ENCODE assay signal across 22 cellular contexts in the genomic region with DNA sequence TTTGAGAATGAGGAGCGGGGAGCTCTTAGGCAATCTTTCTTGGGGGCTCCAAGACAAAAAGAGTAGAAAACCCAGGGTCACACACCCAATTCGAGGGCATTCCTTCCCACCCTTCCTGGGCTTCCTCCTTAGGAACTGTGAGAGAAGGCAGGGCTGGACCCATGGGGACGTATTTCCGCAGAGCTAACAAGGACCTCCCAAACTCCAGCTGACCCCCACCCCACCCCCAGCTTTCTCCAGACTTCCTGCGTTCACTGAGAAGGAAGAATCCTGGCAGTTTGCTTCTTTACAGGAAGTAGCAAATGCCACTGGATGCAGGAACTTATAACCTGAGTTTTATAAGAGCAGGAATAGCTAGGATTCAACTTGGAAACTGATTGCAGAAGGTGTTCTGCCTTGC. TPM values are rescaled to one million over a fixed set of nuclear protein-coding genes. Genes with fewer than 3 reads are reported as not detected.
A peak's percentile ranks its signal among the peaks of the same experiment; 100 is the strongest.
DNase-seq lines count a peak whose midpoint lies in the region; ATAC-seq, FAIRE-seq and TF ChIP-seq lines count a peak whose summit lies in the region.
"Had no signal": no experiment of that assay in that cellular context is flagged by ENCODE, and none has a peak within 500 bp of the region (broad histone marks: within the 10 kb centered on the region; RNA-seq: fewer than 3 reads in every experiment).

No MANE protein-coding gene starts in this region.

- H3K36me3 Mint-ChIP-seq in natural killer cell: no peaks in the 10 kb centered on the region
- peaks cover 5% of the 10 kb centered on the region for H3K36me3 Mint-ChIP-seq in natural killer cell treated with Interleukin-12 subunit alpha and Interleukin-12 subunit beta and Interleukin-15 and Interleukin-18, amount 100 ng/mL, for 72 hours
- H3K36me3 Mint-ChIP-seq in type B pancreatic cell: peaks cover 4% of the 10 kb centered on the region
- H3K36me3 Mint-ChIP-seq: CD8-positive, alpha-beta T cell had no signal

- H4K20me1 ChIP-seq in endothelial cell of umbilical vein (replicated peaks; ENCODE audit: control insufficient read depth, extremely low read depth, insufficient read depth, low read length): no peaks in the 10 kb centered on the region

- H3K36me3 ChIP-seq in endothelial cell of umbilical vein (ENCODE audit: control insufficient read depth in 2 of 2, extremely low read depth in 1 of 2, insufficient read depth in 2 of 2, low read length in 2 of 2): no peaks in the 10 kb centered on the region
- H3K36me3 ChIP-seq: BLaER1 treated with 17β-estradiol and CSF1 and Interleukin-3, amounts not matched to agents 10 nM and 100 nM; HAP-1; MG63 had no signal

- H3K27me3 Mint-ChIP-seq in natural killer cell (ENCODE audit: low read depth in 2 of 2) (peaks cover 86 to 92% of the 10 kb centered on the region in 2 donors), type B pancreatic cell (peaks cover 99% of the 10 kb centered on the region)
- peaks cover 76 to 83% of the 10 kb centered on the region in 2 donors for H3K27me3 Mint-ChIP-seq in natural killer cell treated with Interleukin-12 subunit alpha and Interleukin-12 subunit beta and Interleukin-15 and Interleukin-18, amount 100 ng/mL, for 72 hours

- no peak for DNase-seq in natural killer cell
- no peak for DNase-seq in natural killer cell treated with Interleukin-12 subunit alpha and Interleukin-12 subunit beta and Interleukin-15 and Interleukin-18, amount 100 ng/mL, for 72 hours (ENCODE audit: low spot score)
- DNase-seq in UCSD-AML1 (lab: John Stamatoyannopoulos, UW; ENCODE audit: unreplicated experiment): peak; percentile 5
- no peak for DNase-seq in endothelial cell of umbilical vein (ENCODE audit: low read depth, low spot score)
- no peak for DNase-seq in type B pancreatic cell (ENCODE audit: extremely low spot score, unreplicated experiment)
- DNase-seq in NCI-H2107 (lab: John Stamatoyannopoulos, UW): no peak
- DNase-seq in posterior cingulate gyrus: no peak
- DNase-seq: 8988T; CD8-positive, alpha-beta T cell; DND-41; Kasumi-1; MG63; NCI-H187; NCI-H748 treated with DMSO at 0.1 percent for 48 hours; SHP77 treated with DMSO at 0.1 percent for 48 hours had no signal

- peaks cover 41% of the 10 kb centered on the region for H3K4me1 ChIP-seq in endothelial cell of umbilical vein (ENCODE audit: control insufficient read depth, extremely low read depth, insufficient read depth, low read length)

- H3K27ac Mint-ChIP-seq in natural killer cell (no peak overlapping the region), type B pancreatic cell (no peak overlapping the region)
- no peak overlapping the region for H3K27ac Mint-ChIP-seq in natural killer cell treated with Interleukin-12 subunit alpha and Interleukin-12 subunit beta and Interleukin-15 and Interleukin-18, amount 100 ng/mL, for 72 hours
- H3K27ac Mint-ChIP-seq: CD8-positive, alpha-beta T cell had no signal

- dilution Hi-C loops in endothelial cell of umbilical vein (cut with MboI; ENCODE audit: extremely low pct_ligation_motif_present, low sequenced_read_pairs): no loop called here

- intact Hi-C loops in natural killer cell (cut with micrococcal nuclease) (loop anchor here (10.0 kb wide), 1 partner anchor 240 kb away; the partner anchor contains the start of gene NEK7), endothelial cell of umbilical vein (cut with micrococcal nuclease) (loop anchor here (5.0 kb wide), 1 partner anchor 767 kb away; the partner anchor contains the start of gene ASPM), posterior cingulate gyrus (cut with DNase I) (no loop called here)

- H3K4me1 Mint-ChIP-seq in natural killer cell (peaks cover 63 to 79% of the 10 kb centered on the region in 2 donors), type B pancreatic cell (ENCODE audit: unreplicated experiment) (peaks cover 37% of the 10 kb centered on the region)
- peaks cover 58% of the 10 kb centered on the region in 2 donors for H3K4me1 Mint-ChIP-seq in natural killer cell treated with Interleukin-12 subunit alpha and Interleukin-12 subunit beta and Interleukin-15 and Interleukin-18, amount 100 ng/mL, for 72 hours (ENCODE audit: low read depth in 2 of 2)

- H3K4me3 Mint-ChIP-seq in natural killer cell (peak overlapping the region; percentile 17), type B pancreatic cell (peak overlapping the region; percentile 16)
- no peak overlapping the region for H3K4me3 Mint-ChIP-seq in natural killer cell treated with Interleukin-12 subunit alpha and Interleukin-12 subunit beta and Interleukin-15 and Interleukin-18, amount 100 ng/mL, for 72 hours
- H3K4me3 Mint-ChIP-seq: CD8-positive, alpha-beta T cell had no signal

- H3K27me3 ChIP-seq in endothelial cell of umbilical vein (ENCODE audit: control insufficient read depth in 2 of 2, insufficient read depth in 2 of 2, low read length in 2 of 2): peaks cover 96 to 100% of the 10 kb centered on the region in 2 experiments

- no peak overlapping the region for H3K4me3 ChIP-seq in endothelial cell of umbilical vein (replicated peaks in 1 of 3; ENCODE audit: insufficient read depth in 1 of 3, low read depth in 1 of 3, low read length in 3 of 3)
- H3K4me3 ChIP-seq: BLaER1 treated with 17β-estradiol and CSF1 and Interleukin-3, amounts not matched to agents 10 nM and 100 nM; HAP-1; MG63 had no signal

- CTCF ChIA-PET in endothelial cell of umbilical vein (lab: Charles Lee): interaction anchor here (0.6 to 5.7 kb wide), 11 partner anchors 9 to 772 kb away, joined by 3 to 62 read pairs (median 4); no protein-coding TSS in a partner anchor

- BruUV-seq in endothelial cell of umbilical vein (replicated peaks; lab: Mats Ljungman, UMichigan): no TSS peak

- no peak overlapping the region for H3K27ac ChIP-seq in endothelial cell of umbilical vein (ENCODE audit: insufficient read depth, low read depth, low read length)
- H3K27ac ChIP-seq: BLaER1 treated with 17β-estradiol and CSF1 and Interleukin-3, amounts not matched to agents 10 nM and 100 nM; RWPE1 had no signal

- no peak overlapping the region for H3K9ac ChIP-seq in endothelial cell of umbilical vein (replicated peaks; ENCODE audit: extremely low read depth, insufficient read depth, low read length)
- H3K9ac ChIP-seq: BLaER1 treated with 17β-estradiol and CSF1 and Interleukin-3, amounts not matched to agents 10 nM and 100 nM had no signal

- FAIRE-seq in endothelial cell of umbilical vein (lab: Jason Lieb, UNC): peak; percentile 21
- FAIRE-seq: GM12892, GM19239 had no signal

- no peak for TF ChIP-seq POLR2A in endothelial cell of umbilical vein (IDR thresholded peaks at IDR 0.05; ENCODE audit: low read depth, low read length)

- no peak overlapping the region for H2AFZ ChIP-seq in endothelial cell of umbilical vein (ENCODE audit: low read depth, low read length)

- no peak for TF ChIP-seq CTCF in natural killer cell (IDR thresholded peaks at IDR 0.05)
- TF ChIP-seq CTCF in endothelial cell of umbilical vein (IDR thresholded peaks at IDR 0.05; ENCODE audit: extremely low read depth in 1 of 2, insufficient read depth in 1 of 2, low read depth in 1 of 2, low read length in 2 of 2): no peak
- TF ChIP-seq CTCF in type B pancreatic cell (conservative IDR thresholded peaks at IDR 0.05): no peak

- H3K9me3 ChIP-seq in endothelial cell of umbilical vein (replicated peaks; ENCODE audit: control insufficient read depth, insufficient read depth, low read length): no peaks in the 10 kb centered on the region
- H3K9me3 ChIP-seq: HAP-1, MG63 had no signal

- H3K9me3 Mint-ChIP-seq in natural killer cell (no peaks in the 10 kb centered on the region), type B pancreatic cell (peaks cover 4% of the 10 kb centered on the region)
- no peaks in the 10 kb centered on the region for H3K9me3 Mint-ChIP-seq in natural killer cell treated with Interleukin-12 subunit alpha and Interleukin-12 subunit beta and Interleukin-15 and Interleukin-18, amount 100 ng/mL, for 72 hours
- H3K9me3 Mint-ChIP-seq: CD8-positive, alpha-beta T cell had no signal

- ATAC-seq in natural killer cell (no peak), HG03139 (IDR thresholded peaks at IDR 0.05; ENCODE audit: unreplicated experiment) (no peak)
- no peak for ATAC-seq in natural killer cell treated with Interleukin-12 subunit alpha and Interleukin-12 subunit beta and Interleukin-15 and Interleukin-18, amount 100 ng/mL, for 72 hours
- ATAC-seq: CD8-positive, alpha-beta T cell had no signal

- POLR2A ChIA-PET in endothelial cell of umbilical vein (lab: Charles Lee): no interaction called here

- no peaks in the 10 kb centered on the region for H3K79me2 ChIP-seq in endothelial cell of umbilical vein (ENCODE audit: control insufficient read depth, insufficient read depth, low read length)

- H3K9me1 ChIP-seq in endothelial cell of umbilical vein (replicated peaks; ENCODE audit: control insufficient read depth, extremely low read depth, insufficient read depth, low read length): no peaks in the 10 kb centered on the region

- no peak overlapping the region for H3K4me2 ChIP-seq in endothelial cell of umbilical vein (ENCODE audit: insufficient read depth, low read length)
- H3K4me2 ChIP-seq: BLaER1 treated with 17β-estradiol and CSF1 and Interleukin-3, amounts not matched to agents 10 nM and 100 nM had no signal

RNA-seq across cellular contexts. Expression of gene LHX9, which starts 2.7 kb away (rescaled TPM):
- total RNA-seq in natural killer cell (not detected), endothelial cell of umbilical vein (not detected in 2 replicates), type B pancreatic cell (ENCODE audit: low replicate concordance) (0.31 and 1.7 TPM in 2 replicates)
- total RNA-seq in natural killer cell treated with Interleukin-12 subunit alpha and Interleukin-12 subunit beta and Interleukin-15 and Interleukin-18, amount 100 ng/mL, for 72 hours: under 1 TPM in 1 of 2 donors, not detected in 1; 0.20 TPM
- not detected in 2 replicates for polyA plus RNA-seq in endothelial cell of umbilical vein
- not detected in 2 replicates for polyA plus RNA-seq in endothelial cell of umbilical vein (2011; cell fraction: cytosol; rRNA removed)
- not detected in 2 replicates for polyA plus RNA-seq in endothelial cell of umbilical vein (2011; cell fraction: nucleus; rRNA removed)
- polyA plus RNA-seq in endothelial cell of umbilical vein (2012): not detected in 2 replicates
- polyA minus RNA-seq in endothelial cell of umbilical vein: not detected in 2 replicates
- 0.10 TPM for polyA minus RNA-seq in endothelial cell of umbilical vein (2011; cell fraction: cytosol; rRNA and poly(A)+ RNA removed)
- not detected in 2 replicates for polyA minus RNA-seq in endothelial cell of umbilical vein (2011; cell fraction: nucleus; rRNA and poly(A)+ RNA removed)
- total RNA-seq: CD8-positive, alpha-beta T cell; G401 had no signal

RNA-seq across cellular contexts. Expression of gene C1orf53, which starts 12.1 kb away (rescaled TPM):
- total RNA-seq in natural killer cell (not detected), endothelial cell of umbilical vein (2.1 and 3.5 TPM in 2 replicates), type B pancreatic cell (ENCODE audit: low replicate concordance) (2.2 and 3.7 TPM in 2 replicates)
- 1 to 10 TPM in 1 of 2 donors, not detected in 1; 1.8 TPM for total RNA-seq in natural killer cell treated with Interleukin-12 subunit alpha and Interleukin-12 subunit beta and Interleukin-15 and Interleukin-18, amount 100 ng/mL, for 72 hours
- 6.5 and 8.3 TPM in 2 replicates for polyA plus RNA-seq in endothelial cell of umbilical vein
- 6.5 and 6.7 TPM in 2 replicates for polyA plus RNA-seq in endothelial cell of umbilical vein (2011; cell fraction: cytosol; rRNA removed)
- 1.4 and 2.0 TPM in 2 replicates for polyA plus RNA-seq in endothelial cell of umbilical vein (2011; cell fraction: nucleus; rRNA removed)
- 3.1 and 5.7 TPM in 2 replicates for polyA plus RNA-seq in endothelial cell of umbilical vein (2012)
- polyA minus RNA-seq in endothelial cell of umbilical vein: 1.2 TPM in 1 of 2 replicates, not detected in the other
- polyA minus RNA-seq in endothelial cell of umbilical vein (2011; cell fraction: cytosol; rRNA and poly(A)+ RNA removed): 4.4 TPM
- 1.3 TPM in 1 of 2 replicates, not detected in the other for polyA minus RNA-seq in endothelial cell of umbilical vein (2011; cell fraction: nucleus; rRNA and poly(A)+ RNA removed)
- total RNA-seq: CD8-positive, alpha-beta T cell had no signal
